ENCODE assay signal across 1 cellular context in the genomic region with DNA sequence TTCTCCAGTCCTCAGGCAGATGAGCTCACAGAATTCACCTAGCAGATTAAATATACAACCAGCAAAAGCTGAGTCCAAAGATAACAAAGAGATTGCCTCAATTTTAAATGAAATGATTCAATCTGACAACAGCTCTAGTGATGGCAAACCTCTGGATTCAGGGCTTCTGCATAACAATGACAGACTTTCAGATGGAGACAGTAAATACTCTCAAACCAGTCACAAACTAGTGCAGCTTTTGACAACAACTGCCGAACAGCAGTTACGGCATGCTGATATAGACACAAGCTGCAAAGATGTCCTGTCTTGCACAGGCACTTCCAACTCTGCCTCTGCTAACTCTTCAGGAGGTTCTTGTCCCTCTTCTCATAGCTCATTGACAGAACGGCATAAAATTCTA.
TF ChIP-seq lines count a peak whose summit lies in the region.

No MANE protein-coding gene starts in this region.

TF ChIP-seq in IMR-90, 13 proteins besides CTCF, POLR2A, EP300 and RAD21:
- TF ChIP-seq CEBPB (IDR thresholded peaks at IDR 0.05; ENCODE audit: low read depth, low read length) (no peak), RCOR1 (IDR thresholded peaks at IDR 0.05; ENCODE audit: insufficient replicate concordance, low read length) (no peak), SMC3 (IDR thresholded peaks at IDR 0.05; ENCODE audit: low read depth, low read length) (no peak), CHD1 (IDR thresholded peaks at IDR 0.05; ENCODE audit: low read depth, low read length) (no peak), MXI1 (IDR thresholded peaks at IDR 0.05; ENCODE audit: borderline replicate concordance, low read depth, low read length) (no peak), FOS (IDR thresholded peaks at IDR 0.05; ENCODE audit: low read depth, low read length) (no peak), NFE2L2 (IDR thresholded peaks at IDR 0.05; ENCODE audit: low read depth, low read length) (no peak), RFX5 (IDR thresholded peaks at IDR 0.05; ENCODE audit: low read depth, low read length) (no peak), BHLHE40 (IDR thresholded peaks at IDR 0.05; ENCODE audit: low read depth, low read length) (no peak), MAFK (IDR thresholded peaks at IDR 0.05; ENCODE audit: low read depth, low read length) (no peak), MAZ (IDR thresholded peaks at IDR 0.05; ENCODE audit: borderline replicate concordance, low read depth, low read length) (no peak)
- TF ChIP-seq, protein P1, sequence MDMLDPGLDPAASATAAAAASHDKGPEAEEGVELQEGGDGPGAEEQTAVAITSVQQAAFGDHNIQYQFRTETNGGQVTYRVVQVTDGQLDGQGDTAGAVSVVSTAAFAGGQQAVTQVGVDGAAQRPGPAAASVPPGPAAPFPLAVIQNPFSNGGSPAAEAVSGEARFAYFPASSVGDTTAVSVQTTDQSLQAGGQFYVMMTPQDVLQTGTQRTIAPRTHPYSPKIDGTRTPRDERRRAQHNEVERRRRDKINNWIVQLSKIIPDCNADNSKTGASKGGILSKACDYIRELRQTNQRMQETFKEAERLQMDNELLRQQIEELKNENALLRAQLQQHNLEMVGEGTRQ (IDR thresholded peaks at IDR 0.05; ENCODE audit: low read depth, low read length): no peak
- TF ChIP-seq, protein P2, sequence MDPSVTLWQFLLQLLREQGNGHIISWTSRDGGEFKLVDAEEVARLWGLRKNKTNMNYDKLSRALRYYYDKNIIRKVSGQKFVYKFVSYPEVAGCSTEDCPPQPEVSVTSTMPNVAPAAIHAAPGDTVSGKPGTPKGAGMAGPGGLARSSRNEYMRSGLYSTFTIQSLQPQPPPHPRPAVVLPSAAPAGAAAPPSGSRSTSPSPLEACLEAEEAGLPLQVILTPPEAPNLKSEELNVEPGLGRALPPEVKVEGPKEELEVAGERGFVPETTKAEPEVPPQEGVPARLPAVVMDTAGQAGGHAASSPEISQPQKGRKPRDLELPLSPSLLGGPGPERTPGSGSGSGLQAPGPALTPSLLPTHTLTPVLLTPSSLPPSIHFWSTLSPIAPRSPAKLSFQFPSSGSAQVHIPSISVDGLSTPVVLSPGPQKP (IDR thresholded peaks at IDR 0.05; ENCODE audit: borderline replicate concordance, low read depth, low read length): no peak
